ENCODE assay signal across 19 cellular contexts in genomic region chr19:13665125-13665903, GRCh38.
DNase-seq lines count a peak whose midpoint lies in the region; ATAC-seq and TF ChIP-seq lines count a peak whose summit lies in the region.
"Had no signal": no experiment of that assay in that cellular context is flagged by ENCODE, and none has a peak within 500 bp of the region (broad histone marks: within the 10 kb centered on the region; RNA-seq: fewer than 3 reads in every experiment).

No MANE protein-coding gene starts in this region.

- H3K36me3 ChIP-seq in GM06990 (ENCODE audit: control insufficient read depth, insufficient read depth, low read length) (no peaks in the 10 kb centered on the region), Karpas-422 (ENCODE audit: insufficient read depth, low read length) (no peaks in the 10 kb centered on the region), testis (ENCODE audit: low read depth, missing control alignments) (no peaks in the 10 kb centered on the region)
- H3K36me3 ChIP-seq: BE2C had no signal

- H3K79me2 ChIP-seq in Karpas-422 (ENCODE audit: low read length), result no peaks in the 10 kb centered on the region

- WGBS in testis, 2 donors, result 60 to 81% methylated on average over 12 of the region's 12 CpGs

- H4K20me1 ChIP-seq in Karpas-422 (ENCODE audit: insufficient read depth, low read depth, low read length), result no peaks in the 10 kb centered on the region

- no peaks in the 10 kb centered on the region for H3K27me3 ChIP-seq in GM06990 (replicated peaks; ENCODE audit: control insufficient read depth, insufficient read depth, low read length)
- no peaks in the 10 kb centered on the region for H3K27me3 ChIP-seq in Karpas-422 (ENCODE audit: low read length)
- no peaks in the 10 kb centered on the region for H3K27me3 ChIP-seq in testis
- H3K27me3 ChIP-seq: BE2C had no signal

- H3K4me3 Mint-ChIP-seq in T-helper 17 cell, result no peak overlapping the region
- H3K4me3 Mint-ChIP-seq: CD8-positive, alpha-beta T cell; H9 had no signal

- no peaks in the 10 kb centered on the region for H3K36me3 Mint-ChIP-seq in T-helper 17 cell (ENCODE audit: low read depth)
- H3K36me3 Mint-ChIP-seq: CD8-positive, alpha-beta T cell had no signal

- peaks cover 3% of the 10 kb centered on the region for H3K4me1 ChIP-seq in Karpas-422 (ENCODE audit: low read length)
- peaks cover 2% of the 10 kb centered on the region for H3K4me1 ChIP-seq in testis
- H3K4me1 ChIP-seq: BE2C had no signal

- no peak overlapping the region for H3K9ac ChIP-seq in Karpas-422 (ENCODE audit: low read length)

- peak overlapping the region; percentile 56; the same call in 1 of the 2 replicates for H2AFZ ChIP-seq in Karpas-422 (ENCODE audit: low read length)

- H3K9me2 ChIP-seq in Karpas-422 (replicated peaks; ENCODE audit: insufficient read depth, low read length), result no peaks in the 10 kb centered on the region

- H3K9me3 ChIP-seq in Karpas-422 (ENCODE audit: low read length) (no peaks in the 10 kb centered on the region), T-helper 17 cell (ENCODE audit: control insufficient read depth, low read length, poor library complexity, severe bottlenecking) (no peaks in the 10 kb centered on the region), testis (no peaks in the 10 kb centered on the region)
- H3K9me3 ChIP-seq: BE2C had no signal

- H3K4me1 Mint-ChIP-seq in T-helper 17 cell, result peaks cover 2% of the 10 kb centered on the region

- H3K27ac ChIP-seq in Karpas-422 (ENCODE audit: low read length) (no peak overlapping the region), testis (no peak overlapping the region)

- ATAC-seq in T-helper 17 cell (peak; percentile 27), left lobe of liver (peak; percentile 65)
- ATAC-seq: CD8-positive, alpha-beta T cell had no signal

- H3K27ac Mint-ChIP-seq in T-helper 17 cell, result no peak overlapping the region
- H3K27ac Mint-ChIP-seq: CD8-positive, alpha-beta T cell; H9 had no signal

- intact Hi-C loops in testis (cut with DNase I; ENCODE audit: low total_unique reads), result no loop called here

- no peak for TF ChIP-seq POLR2A in testis (IDR thresholded peaks at IDR 0.05)

- no peak overlapping the region for H3K4me2 ChIP-seq in Karpas-422 (ENCODE audit: low read depth, low read length, poor library complexity, severe bottlenecking)

- no peak for TF ChIP-seq CTCF in GM06990 (IDR thresholded peaks at IDR 0.05; ENCODE audit: insufficient read depth, low read length, poor library complexity, severe bottlenecking)
- TF ChIP-seq CTCF in testis (IDR thresholded peaks at IDR 0.05), result no peak

- peaks cover 13% of the 10 kb centered on the region for H3K27me3 Mint-ChIP-seq in T-helper 17 cell

- DNase-seq in GM06990 (ENCODE audit: extremely low read depth, insufficient read length), result peak; percentile 15
- DNase-seq in Karpas-422, result peak; percentile 42
- no peak for DNase-seq in T-helper 17 cell
- DNase-seq in left lobe of liver (ENCODE audit: low spot score), result no peak
- DNase-seq in cerebellum (ENCODE audit: low spot score), result no peak
- DNase-seq in testis, result no peak
- no peak for DNase-seq in SW480 (ENCODE audit: low spot score)
- no peak for DNase-seq in activated naive CD4-positive, alpha-beta T cell treated with anti-CD3 and anti-CD28 coated beads, Interleukin-2, amount 50 U/mL, for 16 hours
- DNase-seq: ACHN; BE2C; CD8-positive, alpha-beta T cell; DND-41; GDM1; H9; IMR-90; NCI-H146; NCI-H345; NCI-H526 treated with DMSO at 0.1 percent for 48 hours; NK-92 treated with Interleukin-12 subunit alpha and Interleukin-12 subunit beta, amount 100 ng/mL, for 24 hours had no signal

- H3K4me3 ChIP-seq in GM06990 (replicated peaks; ENCODE audit: low read depth, low read length) (no peak overlapping the region), Karpas-422 (ENCODE audit: low read length) (no peak overlapping the region), testis (no peak overlapping the region)

Comparison
In these comparisons a context has a peak if more than half of its experiments do, and no peak if none do; other contexts are left out.
1. DNase-seq: peak in GM06990 (single experiment) and Karpas-422 (single experiment); none in T-helper 17 cell (0 of 3), left lobe of liver (single experiment), cerebellum (single experiment), testis (single experiment), SW480 (single experiment) and activated naive CD4-positive, alpha-beta T cell treated with anti-CD3 and anti-CD28 coated beads, Interleukin-2, amount 50 U/mL, for 16 hours (single experiment).